ENCODE assay signal across 8 cellular contexts in the genomic region with DNA sequence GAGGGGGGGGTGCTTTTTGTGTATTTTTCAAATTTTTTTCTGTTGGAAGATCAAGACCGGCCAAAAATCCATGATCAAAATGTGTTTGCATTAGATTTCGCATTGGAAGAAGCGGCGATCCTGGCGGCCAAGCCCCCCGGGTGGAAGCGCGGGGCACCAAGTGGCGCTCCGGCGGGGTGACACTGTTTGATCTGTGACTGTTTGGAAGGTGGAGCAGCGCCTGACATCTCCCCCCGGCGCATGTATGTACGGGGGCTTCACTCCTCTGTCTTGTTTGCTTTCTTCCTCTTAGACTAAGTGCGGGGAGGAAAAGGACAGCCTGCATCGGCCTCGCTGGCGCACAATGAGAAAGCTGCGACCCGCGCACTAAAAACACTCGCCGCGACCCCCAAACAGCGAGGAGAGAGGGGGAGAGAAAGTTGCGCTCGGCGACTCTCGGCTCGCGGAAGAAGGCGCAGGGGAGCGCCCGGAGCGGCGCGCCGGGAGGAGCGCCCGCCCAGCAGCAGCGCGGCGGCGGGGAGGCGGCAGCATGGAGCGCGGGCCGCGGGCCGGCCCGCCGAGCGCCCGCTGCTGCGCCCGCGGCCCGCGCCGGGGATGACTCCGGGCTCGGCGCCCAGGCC. TPM values are rescaled to one million over a fixed set of nuclear protein-coding genes. Genes with fewer than 3 reads are reported as not detected.
A peak's percentile ranks its signal among the peaks of the same experiment; 100 is the strongest.
DNase-seq lines count a peak whose midpoint lies in the region; ATAC-seq and TF ChIP-seq lines count a peak whose summit lies in the region.

No MANE protein-coding gene starts in this region.

- H3K4me3 ChIP-seq in PC-3 (ENCODE audit: low read length) (peak overlapping the region; percentile 92), body of pancreas (peak overlapping the region; percentile 31 to 39), right lobe of liver (peak overlapping the region; percentile 93 to 94 (median 94)), tibial nerve (peak overlapping the region; percentile 80 to 100 (median 84))

- H3K27ac ChIP-seq in PC-3 (ENCODE audit: low read length) (no peak overlapping the region), body of pancreas (peak overlapping the region; percentile 92 to 98 (median 94)), right lobe of liver (peak overlapping the region; percentile 93 to 99 (median 95)), tibial nerve (peak overlapping the region; percentile 94 to 97 (median 96))

- intact Hi-C loops in PC-3 (cut with micrococcal nuclease) (loop anchor here (5.0 kb wide), 1 partner anchor 36 kb away; no protein-coding TSS in a partner anchor), body of pancreas (cut with DNase I) (no loop called here), right lobe of liver (cut with DNase I) (no loop called here)

- peaks cover 35% of the 10 kb centered on the region for H3K4me1 ChIP-seq in PC-3 (ENCODE audit: insufficient read depth, low read length)
- H3K4me1 ChIP-seq in body of pancreas = peaks cover 45% of the 10 kb centered on the region
- peaks cover 0 to 48% (median 17%) of the 10 kb centered on the region in 4 donors for H3K4me1 ChIP-seq in right lobe of liver
- H3K4me1 ChIP-seq in tibial nerve = peaks cover 0 to 62% (median 43%) of the 10 kb centered on the region in 4 donors

- POLR2A ChIA-PET in PC-3 (lab: Charles Lee; ENCODE audit: unreplicated experiment) = no interaction called here

- TF ChIP-seq EP300 in tibial nerve (IDR thresholded peaks at IDR 0.05) = no peak

- peak overlapping the region; percentile 92 for H3K4me2 ChIP-seq in PC-3 (ENCODE audit: low read length)

- BruUV-seq in PC-3 (replicated peaks; lab: Mats Ljungman, UMichigan) = TSS peak; percentile 35

- H3K36me3 ChIP-seq in PC-3 (ENCODE audit: low read depth, low read length) (no peaks in the 10 kb centered on the region), body of pancreas (replicated peaks in 1 of 2; ENCODE audit: insufficient read depth in 1 of 2, low read depth in 2 of 2) (no peaks in the 10 kb centered on the region), right lobe of liver (no peaks in the 10 kb centered on the region), tibial nerve (no peaks in the 10 kb centered on the region)

- ATAC-seq in PC-3 (no peak), body of pancreas (no peak), right lobe of liver (no peak), GM21360 (IDR thresholded peaks at IDR 0.05; ENCODE audit: unreplicated experiment) (no peak)

- in situ Hi-C loops in KBM-7 (cut with MboI; ENCODE audit: low pct_unique_long_range_greater_than_20kb, low sequenced_read_pairs) = no loop called here

- H3K9me3 ChIP-seq in PC-3 (ENCODE audit: low read length) (no peaks in the 10 kb centered on the region), body of pancreas (no peaks in the 10 kb centered on the region), right lobe of liver (no peaks in the 10 kb centered on the region), tibial nerve (no peaks in the 10 kb centered on the region)

- H3K9ac ChIP-seq in PC-3 (ENCODE audit: low read length) = peak overlapping the region; percentile 61

- H4K20me1 ChIP-seq in PC-3 (ENCODE audit: low read length) = 0 out of 2 replicates have a peak, but pooled peaks cover 7% of the 10 kb centered on the region

- DNase-seq in stimulated activated CD4-positive, alpha-beta T cell treated with anti-CD3 and anti-CD28 coated beads, Interleukin-4, amount 100 ng/mL, for 1 hour = peak; percentile 36
- no peak for DNase-seq in stimulated activated CD4-positive, alpha-beta T cell treated with anti-CD3 and anti-CD28 coated beads, Interleukin-2, amount 100 ng/mL, for 24 hours
- DNase-seq in PC-3 (no peak), body of pancreas (no peak), right lobe of liver (no peak), tibial nerve (ENCODE audit: low spot score in 2 of 2) (no peak), KBM-7 (no peak)

- WGBS in body of pancreas, 2 donors = 0% methylated on average over 30 to 60 of the region's 64 CpGs
- WGBS in right lobe of liver (ENCODE audit: insufficient coverage, low coverage, low lambda C conversion rate, missing lambda C conversion rate) = 0% methylated on average over 14 of the region's 64 CpGs
- WGBS in tibial nerve, 2 donors = 0 to 1% methylated on average over 41 to 42 of the region's 64 CpGs

- H3K9me2 ChIP-seq in PC-3 (replicated peaks; ENCODE audit: low read length) = no peaks in the 10 kb centered on the region

- CTCF ChIA-PET in PC-3 (lab: Charles Lee) = interaction anchor here (1.1 kb wide), 1 partner anchor 314 kb away, joined by 3 read pairs; no protein-coding TSS in a partner anchor

- TF ChIP-seq POLR2A in body of pancreas (IDR thresholded peaks at IDR 0.05) (no peak), right lobe of liver (IDR thresholded peaks at IDR 0.05) (no peak), tibial nerve (IDR thresholded peaks at IDR 0.05) (no peak)

- H3F3A ChIP-seq in PC-3 (ENCODE audit: low read length, unreplicated experiment) = peaks cover 9% of the 10 kb centered on the region

- peak overlapping the region; percentile 91 for H2AFZ ChIP-seq in PC-3 (ENCODE audit: low read length)

- no peak for TF ChIP-seq CTCF in PC-3 (conservative IDR thresholded peaks at IDR 0.05; ENCODE audit: low read depth, low read length)
- no peak for TF ChIP-seq CTCF in body of pancreas (IDR thresholded peaks at IDR 0.05)
- TF ChIP-seq CTCF in right lobe of liver (IDR thresholded peaks at IDR 0.05) = no peak
- no peak for TF ChIP-seq CTCF in tibial nerve (IDR thresholded peaks at IDR 0.05)

- peaks cover 56% of the 10 kb centered on the region for H3K79me2 ChIP-seq in PC-3 (ENCODE audit: low read length)

- H3K27me3 ChIP-seq in PC-3 (ENCODE audit: low read length) = no peaks in the 10 kb centered on the region
- H3K27me3 ChIP-seq in body of pancreas = no peaks in the 10 kb centered on the region
- H3K27me3 ChIP-seq in right lobe of liver = no peaks in the 10 kb centered on the region
- H3K27me3 ChIP-seq in tibial nerve = no peaks in the 10 kb centered on the region

RNA-seq across cellular contexts. Expression of gene TSHZ1, which starts 0.5 kb away (rescaled TPM):
- total RNA-seq in PC-3 (2014; rRNA removed) (5.6 and 7.5 TPM in 2 replicates), body of pancreas (10 to 100 TPM in 1 of 2 donors, 1 to 10 TPM in 1; 8.3 to 11.2 TPM), right lobe of liver (10 to 100 TPM in 2 of 6 experiments, 1 to 10 TPM in 4; 6.4 to 13.3 (median 9.6) TPM), tibial nerve (10 to 100 TPM; 15.6 to 23.7 (median 18.3) TPM)

RNA-seq across cellular contexts. Expression of gene PTGR3, which starts 2.2 kb away (rescaled TPM):
- total RNA-seq in PC-3 (2014; rRNA removed) (8.2 and 8.3 TPM in 2 replicates), body of pancreas (10 to 100 TPM in 1 of 2 donors, 1 to 10 TPM in 1; 8.9 to 26.5 TPM), right lobe of liver (10 to 100 TPM in 5 of 6 experiments, 1 to 10 TPM in 1; 9.4 to 30.1 (median 19.8) TPM), tibial nerve (10 to 100 TPM; 12.7 to 35.9 (median 24.5) TPM)

Comparison
In these comparisons a context has a peak if more than half of its experiments do, and no peak if none do; other contexts are left out.
1. H3K4me3 ChIP-seq: peak in every context shown above with its lines; median percentile 94 in right lobe of liver; 92 in PC-3; 84 in tibial nerve; 35 in body of pancreas.